ENCODE assay signal across 10 cellular contexts in genomic region chr1:59752556-59753412, GRCh38.
DNase-seq lines count a peak whose midpoint lies in the region; ATAC-seq, FAIRE-seq and TF ChIP-seq lines count a peak whose summit lies in the region.
"Had no signal": no experiment of that assay in that cellular context is flagged by ENCODE, and none has a peak within 500 bp of the region (broad histone marks: within the 10 kb centered on the region; RNA-seq: fewer than 3 reads in every experiment).

No MANE protein-coding gene starts in this region.

- peak; percentile 48 for ATAC-seq in HG02938 (IDR thresholded peaks at IDR 0.05; ENCODE audit: unreplicated experiment)
- no peak for ATAC-seq in pancreas

- in situ Hi-C loops in mammary epithelial cell (cut with MboI; ENCODE audit: low sequenced_read_pairs in 2 of 2), result loop anchor here in 1 of 2 donors (25.0 kb wide), 2 partner anchors 1015 to 1240 kb away; no protein-coding TSS in a partner anchor

- dilution Hi-C loops in mammary epithelial cell (cut with HindIII; ENCODE audit: low sequenced_read_pairs), result no loop called here

- peaks cover 4% of the 10 kb centered on the region for H3K36me3 Mint-ChIP-seq in MCF 10A (ENCODE audit: insufficient read depth, unreplicated experiment)

- intact Hi-C loops in MCF 10A (cut with micrococcal nuclease) (loop anchor here (10.0 kb wide), 1 partner anchor 688 kb away; no protein-coding TSS in a partner anchor), mammary epithelial cell (cut with micrococcal nuclease) (loop anchor here (10.0 kb wide), 2 partner anchors 458 to 708 kb away; partner anchors contain the start of gene FGGY), pancreas (cut with DNase I) (loop anchor here in 1 of 3 donors (10.0 kb wide), 1 partner anchor 1008 kb away; no protein-coding TSS in a partner anchor), esophagus squamous epithelium (cut with DNase I) (loop anchor here (10.0 kb wide), 1 partner anchor 1008 kb away; no protein-coding TSS in a partner anchor)

- H3K36me3 ChIP-seq in mammary epithelial cell (ENCODE audit: insufficient read depth, low read length), result no peaks in the 10 kb centered on the region
- no peaks in the 10 kb centered on the region for H3K36me3 ChIP-seq in pancreas
- no peaks in the 10 kb centered on the region for H3K36me3 ChIP-seq in esophagus squamous epithelium

- H3K4me2 ChIP-seq in mammary epithelial cell (ENCODE audit: insufficient read depth, low read depth, low read length), result no peak overlapping the region

- no peak overlapping the region for H3K9ac ChIP-seq in mammary epithelial cell (ENCODE audit: insufficient read depth, low read length)

- TF ChIP-seq CTCF in MCF 10A (IDR thresholded peaks at IDR 0.05; ENCODE audit: unreplicated experiment), result no peak
- no peak for TF ChIP-seq CTCF in mammary epithelial cell (conservative IDR thresholded peaks at IDR 0.05 in 1 of 2, IDR thresholded peaks at IDR 0.05 in 1 of 2; ENCODE audit: extremely low read depth in 1 of 2, insufficient read depth in 1 of 2, low read depth in 1 of 2, low read length in 2 of 2)
- no peak for TF ChIP-seq CTCF in pancreas (IDR thresholded peaks at IDR 0.05)
- no peak for TF ChIP-seq CTCF in esophagus squamous epithelium (IDR thresholded peaks at IDR 0.05)

- CTCF ChIA-PET in MCF 10A (lab: Yijun Ruan, JAX), result interaction anchor here (0.9 to 2.3 kb wide), 6 partner anchors 8 to 1013 kb away, joined by 3 to 7 read pairs (median 4); no protein-coding TSS in a partner anchor
- CTCF ChIA-PET in mammary epithelial cell (lab: Charles Lee; ENCODE audit: low non-redundant PET), result no interaction called here

- DNase-seq in MCF 10A (ENCODE audit: unreplicated experiment), result no peak
- no peak for DNase-seq in mammary epithelial cell
- peak in 31 of 61 donors; percentile 6 to 49 (median 23) for DNase-seq in caudate nucleus (lab: John Stamatoyannopoulos, UW)
- DNase-seq in NCI-H748 treated with DMSO at 0.1 percent for 48 hours (lab: John Stamatoyannopoulos, UW), result no peak
- no peak for DNase-seq in pancreas
- DNase-seq in esophagus squamous epithelium (lab: John Stamatoyannopoulos, UW), result no peak
- DNase-seq: activated naive CD4-positive, alpha-beta T cell treated with anti-CD3 and anti-CD28 coated beads, Interleukin-2, amount 50 U/mL, for 16 hours had no signal

- no peaks in the 10 kb centered on the region for H3K9me3 Mint-ChIP-seq in MCF 10A (ENCODE audit: unreplicated experiment)

- no peaks in the 10 kb centered on the region for H3K79me2 ChIP-seq in mammary epithelial cell (ENCODE audit: insufficient read depth, low read length)

- no peak overlapping the region for H2AFZ ChIP-seq in mammary epithelial cell (ENCODE audit: low read depth, low read length)

- TF ChIP-seq POLR2A in esophagus squamous epithelium (IDR thresholded peaks at IDR 0.05), result no peak

- peaks cover 23% of the 10 kb centered on the region for H3K4me1 ChIP-seq in mammary epithelial cell (ENCODE audit: insufficient read depth, low read length)
- H3K4me1 ChIP-seq in pancreas, result peaks cover 0 to 8% (median 4%) of the 10 kb centered on the region in 3 donors
- H3K4me1 ChIP-seq in esophagus squamous epithelium, result peaks cover 6 to 30% (median 10%) of the 10 kb centered on the region in 3 donors

- no peak for FAIRE-seq in pancreas (lab: Jason Lieb, UNC)

- no peaks in the 10 kb centered on the region for H3K9me3 ChIP-seq in mammary epithelial cell (replicated peaks; ENCODE audit: insufficient read depth, low read length)
- H3K9me3 ChIP-seq in pancreas, result no peaks in the 10 kb centered on the region
- H3K9me3 ChIP-seq in esophagus squamous epithelium, result no peaks in the 10 kb centered on the region

- H3K4me3 ChIP-seq in mammary epithelial cell (replicated peaks in 1 of 3; ENCODE audit: insufficient read depth in 1 of 3, low read depth in 2 of 3, low read length in 3 of 3), result no peak overlapping the region
- no peak overlapping the region for H3K4me3 ChIP-seq in pancreas
- no peak overlapping the region for H3K4me3 ChIP-seq in esophagus squamous epithelium

- POLR2A ChIA-PET in MCF 10A (lab: Yijun Ruan, JAX), result interaction anchor here (0.5 to 6.5 kb wide), 7 partner anchors 8 to 971 kb away, joined by 3 to 79 read pairs (median 23); partner anchors contain the start of gene JUN

- BruUV-seq in MCF 10A (replicated peaks; lab: Mats Ljungman, UMichigan), result no TSS peak
- no TSS peak for BruUV-seq in mammary epithelial cell (replicated peaks; lab: Mats Ljungman, UMichigan)

- no peaks in the 10 kb centered on the region for H3K27me3 Mint-ChIP-seq in MCF 10A (ENCODE audit: insufficient read depth, unreplicated experiment)

- WGBS in mammary epithelial cell (ENCODE audit: low coverage, missing lambda C conversion rate), result 83% methylated on average over 5 of the region's 5 CpGs
- WGBS in pancreas, 2 donors, result 82% methylated on average over 5 of the region's 5 CpGs
- 57 to 81% methylated on average over 5 of the region's 5 CpGs for WGBS in esophagus squamous epithelium, 2 donors

- H3K4me1 Mint-ChIP-seq in MCF 10A (ENCODE audit: insufficient read depth, unreplicated experiment), result peaks cover 24% of the 10 kb centered on the region

- no peak overlapping the region for H3K4me3 Mint-ChIP-seq in MCF 10A (ENCODE audit: unreplicated experiment)

- H4K20me1 ChIP-seq in mammary epithelial cell (ENCODE audit: insufficient read depth, low read length), result no peaks in the 10 kb centered on the region

- H3K27me3 ChIP-seq in mammary epithelial cell (ENCODE audit: insufficient read depth, low read length) (no peaks in the 10 kb centered on the region), pancreas (no peaks in the 10 kb centered on the region), esophagus squamous epithelium (no peaks in the 10 kb centered on the region)

- no peak overlapping the region for H3K27ac ChIP-seq in mammary epithelial cell (ENCODE audit: insufficient read depth, low read depth, low read length)
- peak overlapping the region; percentile 77 for H3K27ac ChIP-seq in caudate nucleus (ENCODE audit: low read depth, low read length)
- H3K27ac ChIP-seq in temporal lobe (ENCODE audit: low read depth, low read length), result peak overlapping the region; percentile 28
- H3K27ac ChIP-seq in pancreas, result no peak overlapping the region
- no peak overlapping the region for H3K27ac ChIP-seq in esophagus squamous epithelium
- H3K27ac ChIP-seq: 22Rv1 had no signal

- H3K27ac Mint-ChIP-seq in MCF 10A (ENCODE audit: low read depth, unreplicated experiment), result peak overlapping the region; percentile 54

Comparison
In these comparisons a context has a peak if more than half of its experiments do, and no peak if none do; other contexts are left out.
1. DNase-seq: peak in caudate nucleus (31 of 61); none in MCF 10A (single experiment), mammary epithelial cell (single experiment), NCI-H748 treated with DMSO at 0.1 percent for 48 hours (single experiment), pancreas (0 of 6) and esophagus squamous epithelium (single experiment).
2. H3K27ac ChIP-seq: peak in caudate nucleus (single experiment) and temporal lobe (single experiment); none in mammary epithelial cell (single experiment), pancreas (0 of 4) and esophagus squamous epithelium (0 of 4).